Comparison of ENCODE assay signal across 21 cellular contexts in the genomic region with DNA sequence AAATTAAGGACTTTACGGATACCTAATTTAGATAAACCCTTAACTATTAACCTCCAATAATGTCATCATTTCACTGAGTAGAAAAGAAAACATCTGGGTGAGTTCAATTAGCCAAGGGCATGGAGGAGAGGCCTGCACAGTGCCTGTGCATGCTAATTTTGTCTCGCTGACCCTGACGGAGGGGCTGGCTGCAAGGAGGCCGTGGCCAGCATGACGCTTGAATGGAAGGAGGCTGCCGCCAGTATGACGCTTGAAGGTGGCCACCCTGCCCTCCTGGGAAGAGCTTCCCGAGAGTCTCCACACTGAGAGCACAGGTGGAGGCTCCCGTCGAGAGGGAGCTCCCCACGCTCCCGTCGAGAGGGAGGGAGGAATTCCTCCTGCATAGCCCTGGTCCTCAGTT.
"Had no signal": no experiment of that assay in that cellular context is flagged by ENCODE, and none has a peak within 500 bp of the region (broad histone marks: within the 10 kb centered on the region; RNA-seq: fewer than 3 reads in every experiment).

No MANE protein-coding gene starts in this region.

- H3K4me2 ChIP-seq: PC-9 had no signal

- H3K27ac ChIP-seq: PC-9, SJSA1, SK-N-MC had no signal

- H3K36me3 ChIP-seq: SJSA1 had no signal

- DNase-seq: KBM-7, MV-4-11, NCI-H1048, NCI-H1105, NCI-H1417, NCI-H1436 treated with DMSO at 0.1 percent for 48 hours, NCI-H1694, NCI-H187 treated with DMSO at 0.1 percent for 48 hours, NCI-H2029 treated with DMSO at 0.1 percent for 48 hours, NCI-H2171 treated with DMSO at 0.1 percent for 48 hours, NCI-H345, NCI-H446 treated with DMSO at 0.1 percent for 48 hours, NCI-H510A treated with DMSO at 0.1 percent for 48 hours, NCI-H774, OCI-M1, PC-9, Right ventricle myocardium superior, RPMI8226, SIG-M5 had no signal

- H3K4me1 ChIP-seq: SJSA1 had no signal

- H3K4me3 ChIP-seq: PC-9, SJSA1, SK-N-MC had no signal

- H2AFZ ChIP-seq: PC-9 had no signal

- H3K9me3 ChIP-seq: SJSA1 had no signal
